Comparison of ENCODE assay signal across 8 cellular contexts in genomic region chr9:106916491-106917235, GRCh38. TPM values are rescaled to one million over a fixed set of nuclear protein-coding genes. Genes with fewer than 3 reads are reported as not detected.
DNase-seq lines count a peak whose midpoint lies in the region; ATAC-seq and TF ChIP-seq lines count a peak whose summit lies in the region.

No MANE protein-coding gene starts in this region.

- intact Hi-C loops in Calu3 (cut with micrococcal nuclease; ENCODE audit: unreplicated experiment), result loop anchor here (5.0 kb wide), 1 partner anchor 34 kb away; no protein-coding TSS in a partner anchor
- intact Hi-C loops in Panc1 (cut with micrococcal nuclease; ENCODE audit: unreplicated experiment), result no loop called here
- intact Hi-C loops in activated T-helper 2 cell treated with anti-CD3 and anti-CD28 coated beads, Interferon-gamma antibody, Interleukin-2, Interleukin-4, amounts not matched to agents 10 μg/mL and 5 μg/mL and 100 μg/mL, durations not matched to agents 14 hours and 24 hours and 36 hours (cut with micrococcal nuclease), result no loop called here

- peaks cover 33% of the 10 kb centered on the region for H3K4me1 ChIP-seq in Panc1 (ENCODE audit: control insufficient read depth, insufficient read depth, low read length)

- BruUV-seq in Calu3 (replicated peaks; lab: Mats Ljungman, UMichigan) (TSS peak; percentile 49), Panc1 (replicated peaks; lab: Mats Ljungman, UMichigan) (no TSS peak)

- H3K27me3 ChIP-seq in Panc1 (ENCODE audit: control insufficient read depth, insufficient read depth, low read length), result no peaks in the 10 kb centered on the region

- no peaks in the 10 kb centered on the region for H3K9me3 ChIP-seq in Panc1 (ENCODE audit: control insufficient read depth, insufficient read depth, low read depth, low read length)

- peak overlapping the region; percentile 31 for H3K4me3 Mint-ChIP-seq in Calu3 (ENCODE audit: low read depth, unreplicated experiment)
- H3K4me3 Mint-ChIP-seq in nephron, result no peak overlapping the region
- H3K4me3 Mint-ChIP-seq in activated T-helper 2 cell treated with anti-CD3 and anti-CD28 coated beads, Interferon-gamma antibody, Interleukin-2, Interleukin-4, amounts not matched to agents 10 μg/mL and 5 μg/mL and 100 μg/mL, durations not matched to agents 14 hours and 24 hours and 36 hours (ENCODE audit: low read depth), result no peak overlapping the region

- in situ Hi-C loops in Panc1 (cut with HindIII; ENCODE audit: low pct_unique_long_range_greater_than_20kb, low sequenced_read_pairs), result no loop called here

- no peak for TF ChIP-seq CTCF in Calu3 (IDR thresholded peaks at IDR 0.05; ENCODE audit: unreplicated experiment)
- TF ChIP-seq CTCF in Panc1 (IDR thresholded peaks at IDR 0.05), result no peak
- no peak for TF ChIP-seq CTCF in nephron (IDR thresholded peaks at IDR 0.05; ENCODE audit: unreplicated experiment in 3 of 3)

- H3K27ac Mint-ChIP-seq in Calu3 (ENCODE audit: unreplicated experiment) (peak overlapping the region; percentile 77), nephron (peak overlapping the region; percentile 82 to 93 (median 83))
- no peak overlapping the region for H3K27ac Mint-ChIP-seq in activated T-helper 2 cell treated with anti-CD3 and anti-CD28 coated beads, Interferon-gamma antibody, Interleukin-2, Interleukin-4, amounts not matched to agents 10 μg/mL and 5 μg/mL and 100 μg/mL, durations not matched to agents 14 hours and 24 hours and 36 hours

- H3K9me3 Mint-ChIP-seq in Calu3 (ENCODE audit: low read depth, unreplicated experiment), result no peaks in the 10 kb centered on the region
- H3K9me3 Mint-ChIP-seq in nephron, result no peaks in the 10 kb centered on the region
- peaks cover 3% of the 10 kb centered on the region for H3K9me3 Mint-ChIP-seq in activated T-helper 2 cell treated with anti-CD3 and anti-CD28 coated beads, Interferon-gamma antibody, Interleukin-2, Interleukin-4, amounts not matched to agents 10 μg/mL and 5 μg/mL and 100 μg/mL, durations not matched to agents 14 hours and 24 hours and 36 hours

- H3K27ac ChIP-seq in Panc1 (ENCODE audit: low read length), result peak overlapping the region; percentile 70

- H3K4me1 Mint-ChIP-seq in Calu3 (ENCODE audit: low read depth, unreplicated experiment) (peaks cover 61% of the 10 kb centered on the region), nephron (peaks cover 64% of the 10 kb centered on the region)
- H3K4me1 Mint-ChIP-seq in activated T-helper 2 cell treated with anti-CD3 and anti-CD28 coated beads, Interferon-gamma antibody, Interleukin-2, Interleukin-4, amounts not matched to agents 10 μg/mL and 5 μg/mL and 100 μg/mL, durations not matched to agents 14 hours and 24 hours and 36 hours (ENCODE audit: low read depth), result no peaks in the 10 kb centered on the region

- POLR2A ChIA-PET in Panc1 (lab: Charles Lee), result no interaction called here

- no peak overlapping the region for H3K4me3 ChIP-seq in Panc1 (ENCODE audit: low read depth in 2 of 2, low read length in 2 of 2)

- CTCF ChIA-PET in Calu3 (lab: Charles Lee), result interaction anchor here (1.2 kb wide), 1 partner anchor 10 kb away, joined by 3 read pairs; no protein-coding TSS in a partner anchor
- CTCF ChIA-PET in Panc1 (lab: Charles Lee), result no interaction called here

- H3K27me3 Mint-ChIP-seq in Calu3 (ENCODE audit: unreplicated experiment) (no peaks in the 10 kb centered on the region), nephron (ENCODE audit: low read depth) (no peaks in the 10 kb centered on the region)
- H3K27me3 Mint-ChIP-seq in activated T-helper 2 cell treated with anti-CD3 and anti-CD28 coated beads, Interferon-gamma antibody, Interleukin-2, Interleukin-4, amounts not matched to agents 10 μg/mL and 5 μg/mL and 100 μg/mL, durations not matched to agents 14 hours and 24 hours and 36 hours (ENCODE audit: low read depth), result no peaks in the 10 kb centered on the region

- H3K36me3 ChIP-seq in Panc1 (ENCODE audit: control insufficient read depth, insufficient read depth, low read length), result no peaks in the 10 kb centered on the region

- H3K36me3 Mint-ChIP-seq in Calu3 (ENCODE audit: insufficient read depth, unreplicated experiment), result peaks cover 11% of the 10 kb centered on the region
- peaks cover 66% of the 10 kb centered on the region for H3K36me3 Mint-ChIP-seq in nephron (ENCODE audit: low read depth)
- H3K36me3 Mint-ChIP-seq in activated T-helper 2 cell treated with anti-CD3 and anti-CD28 coated beads, Interferon-gamma antibody, Interleukin-2, Interleukin-4, amounts not matched to agents 10 μg/mL and 5 μg/mL and 100 μg/mL, durations not matched to agents 14 hours and 24 hours and 36 hours (ENCODE audit: low read depth), result no peaks in the 10 kb centered on the region

- ATAC-seq in Panc1 (peak; percentile 91), HG03457 (IDR thresholded peaks at IDR 0.05; ENCODE audit: unreplicated experiment) (no peak), HG03108 (IDR thresholded peaks at IDR 0.05; ENCODE audit: unreplicated experiment) (no peak)

- DNase-seq in Calu3, result peak; percentile 54
- peak; percentile 68 for DNase-seq in Panc1 (ENCODE audit: low read depth, low spot score)
- DNase-seq in fibroblast of gingiva (ENCODE audit: low read depth), result peak; percentile 54
- DNase-seq in activated T-helper 2 cell treated with anti-CD3 and anti-CD28 coated beads, Interferon-gamma antibody, Interleukin-2, Interleukin-4, amounts not matched to agents 10 μg/mL and 5 μg/mL and 100 μg/mL, durations not matched to agents 14 hours and 24 hours and 36 hours (ENCODE audit: low spot score), result no peak
- DNase-seq in stimulated activated CD4-positive, alpha-beta T cell treated with anti-CD3 and anti-CD28 coated beads, Interleukin-1b, Interleukin-23, amount 100 ng/mL, for 48 hours, result no peak

RNA-seq across cellular contexts. Expression of gene ZNF462, which starts 53.7 kb away (rescaled TPM):
- total RNA-seq in Calu3 (2022) (37.3 and 48.0 TPM in 2 replicates), Panc1 (2021; ENCODE audit: unreplicated experiment) (34.8 TPM)
- polyA plus RNA-seq in Panc1 (2012; ENCODE audit: insufficient read length), result 7.4 TPM
- 0.09 and 0.11 TPM in 2 replicates for total RNA-seq in activated T-helper 2 cell treated with anti-CD3 and anti-CD28 coated beads, Interferon-gamma antibody, Interleukin-2, Interleukin-4, amounts not matched to agents 10 μg/mL and 5 μg/mL and 100 μg/mL, durations not matched to agents 14 hours and 24 hours and 36 hours

Comparison
In these comparisons a context has a peak if more than half of its experiments do, and no peak if none do; other contexts are left out.
1. DNase-seq: peak in Calu3 (single experiment), Panc1 (single experiment) and fibroblast of gingiva (single experiment); none in activated T-helper 2 cell treated with anti-CD3 and anti-CD28 coated beads, Interferon-gamma antibody, Interleukin-2, Interleukin-4, amounts not matched to agents 10 μg/mL and 5 μg/mL and 100 μg/mL, durations not matched to agents 14 hours and 24 hours and 36 hours (single experiment) and stimulated activated CD4-positive, alpha-beta T cell treated with anti-CD3 and anti-CD28 coated beads, Interleukin-1b, Interleukin-23, amount 100 ng/mL, for 48 hours (single experiment).
2. RNA of gene ZNF462, which starts 53.7 kb away (total RNA-seq): 37.3 to 48.0 TPM in Calu3 and 34.8 TPM in Panc1 (single experiment); 0.09 to 0.11 TPM in activated T-helper 2 cell treated with anti-CD3 and anti-CD28 coated beads, Interferon-gamma antibody, Interleukin-2, Interleukin-4, amounts not matched to agents 10 μg/mL and 5 μg/mL and 100 μg/mL, durations not matched to agents 14 hours and 24 hours and 36 hours; every median in the first group is over 10 times any median in the second.